In genomic region chr2:236211281-236211680, GRCh38 we compare ENCODE assay signal across 36 cellular contexts. TPM values are rescaled to one million over a fixed set of nuclear protein-coding genes. Genes with fewer than 3 reads are reported as not detected.
"Had no signal": no experiment of that assay in that cellular context is flagged by ENCODE, and none has a peak within 500 bp of the region (broad histone marks: within the 10 kb centered on the region; RNA-seq: fewer than 3 reads in every experiment).

No MANE protein-coding gene starts in this region.

- DNase-seq: activated B cell treated with CpG ODN at 0.5 μM for 24 hours; activated CD4-positive, alpha-beta T cell treated with anti-CD3 and anti-CD28 coated beads for 36 hours; activated CD8-positive, alpha-beta memory T cell treated with anti-CD3 and anti-CD28 coated beads, Interleukin-2, amount 10 ng/mL, durations not matched to agents 7 days and 5 days; activated CD8-positive, alpha-beta T cell treated with anti-CD3 and anti-CD28 coated beads, Interleukin-2, amount 10 ng/mL, durations not matched to agents 7 days and 5 days; activated naive CD4-positive, alpha-beta T cell; activated naive CD8-positive, alpha-beta T cell treated with anti-CD3 and anti-CD28 coated beads for 36 hours; activated T-cell treated with anti-CD3 and anti-CD28 coated beads, Interleukin-2, amount 50 U/mL, for 72 hours; adrenal gland; aorta; body of pancreas; cerebellar nuclear complex; colonic mucosa; effector memory CD8-positive, alpha-beta T cell; erythroblast; head of caudate nucleus; hippocampal formation; left colon; midbrain; naive thymus-derived CD4-positive, alpha-beta T cell; posterior cingulate gyrus; sigmoid colon; small intestine; stimulated activated CD4-positive, alpha-beta T cell treated with anti-CD3 and anti-CD28 coated beads, Interleukin-4, amount 100 ng/mL, for 4 hours; stimulated activated CD8-positive, alpha-beta memory T cell treated with anti-CD3 and anti-CD28 coated beads, Interleukin-4, amount 100 ng/mL, for 48 hours; stimulated activated naive CD8-positive, alpha-beta T cell treated with anti-CD3 and anti-CD28 coated beads, Interleukin-15, amount 100 ng/mL, for 72 hours; substantia nigra; T-helper 1 cell had no signal

- H3K36me3 ChIP-seq: adrenal gland, cardiac muscle cell, colonic mucosa, sigmoid colon, upper lobe of left lung had no signal

- ATAC-seq: activated CD4-positive, alpha-beta T cell treated with anti-CD3 and anti-CD28 coated beads for 36 hours; activated CD8-positive, alpha-beta memory T cell treated with anti-CD3 and anti-CD28 coated beads, Interleukin-2, amount 10 ng/mL, durations not matched to agents 7 days and 5 days; activated CD8-positive, alpha-beta T cell treated with anti-CD3 and anti-CD28 coated beads, Interleukin-2, amount 10 ng/mL, durations not matched to agents 7 days and 5 days; activated T-cell treated with anti-CD3 and anti-CD28 coated beads, Interleukin-2, amount 50 U/mL, for 72 hours; body of pancreas; effector memory CD8-positive, alpha-beta T cell; left colon; naive thymus-derived CD4-positive, alpha-beta T cell; stimulated activated memory B cell treated with anti-CD40 and anti-IgM and Interleukin-4, amounts not matched to agents 10 μg/mL and 1 μg/mL and 100 μg/mL, for 72 hours; stimulated activated naive CD8-positive, alpha-beta T cell treated with anti-CD3 and anti-CD28 coated beads, Interleukin-15, amount 100 ng/mL, for 72 hours had no signal

- H3K27ac ChIP-seq: adrenal gland, body of pancreas, cardiac muscle cell, colonic mucosa, sigmoid colon, upper lobe of left lung had no signal

- FAIRE-seq: keratinocyte, small intestine had no signal

- H3K9me3 ChIP-seq: adrenal gland, body of pancreas, colonic mucosa, sigmoid colon had no signal

- H3K4me3 ChIP-seq: adrenal gland, body of pancreas, cardiac muscle cell, colonic mucosa, sigmoid colon, upper lobe of left lung had no signal

- H3K27me3 ChIP-seq: body of pancreas, cardiac muscle cell had no signal

- H3K4me1 ChIP-seq: adrenal gland, body of pancreas, colonic mucosa, sigmoid colon, upper lobe of left lung had no signal

RNA-seq across cellular contexts. Expression of gene GBX2, which starts 43.1 kb away (rescaled TPM):
- total RNA-seq: activated B cell treated with CpG ODN at 0.5 μM for 24 hours; activated CD4-positive, alpha-beta T cell treated with anti-CD3 and anti-CD28 coated beads for 36 hours; activated CD8-positive, alpha-beta memory T cell treated with anti-CD3 and anti-CD28 coated beads, Interleukin-2, amount 10 ng/mL, durations not matched to agents 7 days and 5 days; activated CD8-positive, alpha-beta T cell treated with anti-CD3 and anti-CD28 coated beads, Interleukin-2, amount 10 ng/mL, durations not matched to agents 7 days and 5 days; activated naive CD8-positive, alpha-beta T cell treated with anti-CD3 and anti-CD28 coated beads for 36 hours; activated T-cell treated with anti-CD3 and anti-CD28 coated beads, Interleukin-2, amount 50 U/mL, for 72 hours; adrenal gland; aorta; body of pancreas; colonic mucosa; fibroblast of lung; fibroblast of villous mesenchyme; left colon; naive thymus-derived CD4-positive, alpha-beta T cell; omental fat pad; sigmoid colon; upper lobe of left lung had no signal
- polyA plus RNA-seq: adrenal gland; naive thymus-derived CD4-positive, alpha-beta T cell; sigmoid colon; small intestine had no signal

RNA-seq across cellular contexts. Expression of gene ASB18, which starts 52.9 kb away (rescaled TPM):
- total RNA-seq: activated B cell treated with CpG ODN at 0.5 μM for 24 hours; activated CD4-positive, alpha-beta T cell treated with anti-CD3 and anti-CD28 coated beads for 36 hours; activated CD8-positive, alpha-beta memory T cell treated with anti-CD3 and anti-CD28 coated beads, Interleukin-2, amount 10 ng/mL, durations not matched to agents 7 days and 5 days; activated CD8-positive, alpha-beta T cell treated with anti-CD3 and anti-CD28 coated beads, Interleukin-2, amount 10 ng/mL, durations not matched to agents 7 days and 5 days; activated naive CD8-positive, alpha-beta T cell treated with anti-CD3 and anti-CD28 coated beads for 36 hours; activated T-cell treated with anti-CD3 and anti-CD28 coated beads, Interleukin-2, amount 50 U/mL, for 72 hours; adrenal gland; aorta; body of pancreas; cardiac muscle cell; colonic mucosa; fibroblast of lung; fibroblast of villous mesenchyme; left colon; lower leg skin; naive thymus-derived CD4-positive, alpha-beta T cell; neural crest cell; omental fat pad; sigmoid colon; upper lobe of left lung had no signal
- polyA plus RNA-seq: adrenal gland; aorta; fibroblast of lung; keratinocyte; naive thymus-derived CD4-positive, alpha-beta T cell; sigmoid colon; small intestine had no signal
